In the genomic region with DNA sequence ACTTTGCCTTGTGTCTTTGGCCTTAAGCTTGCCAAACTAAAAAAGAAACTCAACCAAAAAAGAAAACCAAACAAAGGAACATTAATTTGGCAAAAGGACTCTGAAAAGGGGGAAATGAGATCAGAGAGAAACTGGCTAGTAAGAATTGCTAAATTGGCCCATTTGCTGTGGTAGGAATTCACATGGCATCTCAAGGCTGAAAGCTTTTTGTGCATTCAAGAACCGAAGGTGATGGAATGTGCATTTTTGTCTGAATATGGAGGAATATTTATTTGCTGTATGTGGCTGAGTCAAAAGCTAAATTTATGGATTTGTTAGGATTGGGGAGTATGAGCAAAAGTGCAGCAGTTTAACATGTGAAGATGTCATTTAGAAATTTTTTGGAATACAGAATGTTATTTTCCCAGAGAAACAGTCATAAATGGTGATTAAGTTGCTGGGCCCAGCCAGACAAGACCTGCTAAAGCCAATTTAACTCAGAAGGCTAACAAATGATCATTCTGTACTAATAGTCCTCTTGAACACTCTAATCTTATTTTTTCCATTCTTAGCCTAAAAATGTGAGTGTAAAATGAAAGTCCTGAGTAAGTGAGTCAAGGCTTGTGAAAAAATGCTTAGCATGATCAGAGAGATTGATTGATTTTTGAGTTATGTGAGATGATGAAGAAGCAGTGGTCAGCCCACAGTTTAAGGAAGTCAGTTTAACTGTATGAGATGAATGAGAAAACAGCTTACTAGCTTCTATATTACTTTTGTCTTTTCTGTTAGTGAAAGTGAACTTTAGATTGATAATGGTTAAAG, we compare ENCODE assay signal across 14 cellular contexts.
DNase-seq lines count a peak whose midpoint lies in the region; ATAC-seq, FAIRE-seq and TF ChIP-seq lines count a peak whose summit lies in the region.
"Had no signal": no experiment of that assay in that cellular context is flagged by ENCODE, and none has a peak within 500 bp of the region (broad histone marks: within the 10 kb centered on the region; RNA-seq: fewer than 3 reads in every experiment).

No MANE protein-coding gene starts in this region.

- H3K36me3 ChIP-seq in HEK293 (ENCODE audit: control insufficient read depth in 2 of 2, insufficient read depth in 1 of 2, low read length in 2 of 2) (no peaks in the 10 kb centered on the region), adipocyte (ENCODE audit: control insufficient read depth, insufficient read depth, low read length, severe bottlenecking) (peaks cover 22% of the 10 kb centered on the region), thoracic aorta (no peaks in the 10 kb centered on the region)

- TF ChIP-seq CTCF in HEK293 (tag by site-specific recombination; IDR thresholded peaks at IDR 0.05) = no peak
- peak; percentile 33 for TF ChIP-seq CTCF in thoracic aorta (IDR thresholded peaks at IDR 0.05)
- TF ChIP-seq CTCF in GM20000 (IDR thresholded peaks at IDR 0.05; ENCODE audit: extremely low read depth, missing control alignments) = no peak

- no peaks in the 10 kb centered on the region for H3K27me3 ChIP-seq in adipocyte (replicated peaks; ENCODE audit: control insufficient read depth, insufficient read depth, low read length)
- no peaks in the 10 kb centered on the region for H3K27me3 ChIP-seq in right cardiac atrium (ENCODE audit: control insufficient read depth, insufficient read depth)
- no peaks in the 10 kb centered on the region for H3K27me3 ChIP-seq in thoracic aorta (replicated peaks; ENCODE audit: insufficient read depth)
- H3K27me3 ChIP-seq: dorsolateral prefrontal cortex had no signal

- FAIRE-seq in urothelium cell line (lab: Jason Lieb, UNC) = no peak
- FAIRE-seq: D721Med had no signal

- peaks cover 4% of the 10 kb centered on the region for H3K36me3 Mint-ChIP-seq in activated CD8-positive, alpha-beta memory T cell treated with anti-CD3 and anti-CD28 coated beads, Interleukin-2, amount 10 ng/mL, durations not matched to agents 7 days and 5 days

- no peak overlapping the region for H3K27ac ChIP-seq in HEK293 (ENCODE audit: extremely low read depth, low read depth, low read length)
- no peak overlapping the region for H3K27ac ChIP-seq in right cardiac atrium (ENCODE audit: low read length)
- H3K27ac ChIP-seq in thoracic aorta = peak overlapping the region; percentile 61 to 90
- H3K27ac ChIP-seq: HL-60 had no signal

- H3K27ac Mint-ChIP-seq in activated CD8-positive, alpha-beta memory T cell treated with anti-CD3 and anti-CD28 coated beads, Interleukin-2, amount 10 ng/mL, durations not matched to agents 7 days and 5 days = no peak overlapping the region

- POLR2A ChIA-PET in HEK293 (lab: Yijun Ruan, JAX) = no interaction called here

- peaks cover 2% of the 10 kb centered on the region for H3K9me3 Mint-ChIP-seq in activated CD8-positive, alpha-beta memory T cell treated with anti-CD3 and anti-CD28 coated beads, Interleukin-2, amount 10 ng/mL, durations not matched to agents 7 days and 5 days (ENCODE audit: low read depth)

- CTCF ChIA-PET in HEK293 (lab: Yijun Ruan, JAX) = interaction anchor here (0.6 kb wide), 1 partner anchor 14 kb away, joined by 3 read pairs; no protein-coding TSS in a partner anchor
- CTCF ChIA-PET in activated CD8-positive, alpha-beta memory T cell treated with anti-CD3 and anti-CD28 coated beads, Interleukin-2, amount 10 ng/mL, durations not matched to agents 7 days and 5 days (lab: Charles Lee) = no interaction called here

- H3K27me3 Mint-ChIP-seq in activated CD8-positive, alpha-beta memory T cell treated with anti-CD3 and anti-CD28 coated beads, Interleukin-2, amount 10 ng/mL, durations not matched to agents 7 days and 5 days = no peaks in the 10 kb centered on the region

- H3K4me1 ChIP-seq in HEK293 (ENCODE audit: control insufficient read depth, insufficient read depth, low read length) (no peaks in the 10 kb centered on the region; the same call in 1 of the 2 replicates), adipocyte (ENCODE audit: control insufficient read depth, insufficient read depth, low read length) (peaks cover 41% of the 10 kb centered on the region), right cardiac atrium (ENCODE audit: control insufficient read depth, insufficient read depth, low read length) (peaks cover 12% of the 10 kb centered on the region), thoracic aorta (ENCODE audit: control insufficient read depth in 1 of 2, low read depth in 2 of 2) (peaks cover 42 to 81% of the 10 kb centered on the region in 2 donors)

- H3K4me3 Mint-ChIP-seq in activated CD8-positive, alpha-beta memory T cell treated with anti-CD3 and anti-CD28 coated beads, Interleukin-2, amount 10 ng/mL, durations not matched to agents 7 days and 5 days = no peak overlapping the region

- peak; percentile 19 to 48 for ATAC-seq in right cardiac atrium
- ATAC-seq in thoracic aorta (ENCODE audit: insufficient number of reproducible peaks, low FRiP score, low read depth) = peak; percentile 41
- ATAC-seq in activated CD8-positive, alpha-beta memory T cell treated with anti-CD3 and anti-CD28 coated beads, Interleukin-2, amount 10 ng/mL, durations not matched to agents 7 days and 5 days = no peak

- H3K4me3 ChIP-seq in HEK293 (ENCODE audit: low read depth, low read length) (no peak overlapping the region), adipocyte (ENCODE audit: low read length) (peak overlapping the region; percentile 64), right cardiac atrium (ENCODE audit: low read length) (no peak overlapping the region), thoracic aorta (peak overlapping the region; percentile 23)
- H3K4me3 ChIP-seq: dorsolateral prefrontal cortex had no signal

- no peaks in the 10 kb centered on the region for H3K9me3 ChIP-seq in HEK293 (ENCODE audit: control insufficient read depth, insufficient read depth, low read depth, low read length)
- no peaks in the 10 kb centered on the region for H3K9me3 ChIP-seq in adipocyte (ENCODE audit: control insufficient read depth, low read length)
- H3K9me3 ChIP-seq in right cardiac atrium (ENCODE audit: control insufficient read depth, low read length) = no peaks in the 10 kb centered on the region
- no peaks in the 10 kb centered on the region for H3K9me3 ChIP-seq in thoracic aorta

- H3K9ac ChIP-seq in adipocyte (ENCODE audit: low read length) = peak overlapping the region; percentile 33

- 33% methylated on average over 1 of the region's 1 CpG for WGBS in right cardiac atrium

- no peaks in the 10 kb centered on the region for H3K4me1 Mint-ChIP-seq in activated CD8-positive, alpha-beta memory T cell treated with anti-CD3 and anti-CD28 coated beads, Interleukin-2, amount 10 ng/mL, durations not matched to agents 7 days and 5 days

- peak; percentile 51 for DNase-seq in adipocyte (ENCODE audit: low read depth)
- DNase-seq in right cardiac atrium = no peak
- DNase-seq in thoracic aorta (ENCODE audit: low spot score) = no peak
- no peak for DNase-seq in urothelium cell line (ENCODE audit: low spot score)
- no peak for DNase-seq in activated CD8-positive, alpha-beta memory T cell treated with anti-CD3 and anti-CD28 coated beads, Interleukin-2, amount 10 ng/mL, durations not matched to agents 7 days and 5 days
- DNase-seq in GM20000 (ENCODE audit: low spot score) = no peak
- DNase-seq: activated naive CD4-positive, alpha-beta T cell treated with Interleukin-2 at 50 U/mL for 16 hours; dorsolateral prefrontal cortex; head of caudate nucleus; midbrain; NCI-H524 treated with DMSO at 0.1 percent for 48 hours had no signal

- intact Hi-C loops in right cardiac atrium (cut with DNase I) = no loop called here

TF ChIP-seq in HEK293, 187 proteins besides CTCF, POLR2A, EP300 and RAD21:
- TF ChIP-seq SP2 (tag by site-specific recombination; IDR thresholded peaks at IDR 0.05) = no peak
- TF ChIP-seq PRDM1 (tag by site-specific recombination; IDR thresholded peaks at IDR 0.05) = 0 out of 2 replicates have a peak, but pooled peaks have one; percentile 33
- TF ChIP-seq YY2 (tag by site-specific recombination; IDR thresholded peaks at IDR 0.05) = no peak
TF ChIP-seq in HEK293: peak in this region for 1.

Comparison
In these comparisons a context has a peak if more than half of its experiments do, and no peak if none do; other contexts are left out.
1. H3K27ac ChIP-seq: peak in thoracic aorta (2 of 2); none in HEK293 (single experiment) and right cardiac atrium (single experiment).
2. H3K4me3 ChIP-seq: peak in adipocyte (single experiment) and thoracic aorta (single experiment); none in HEK293 (single experiment) and right cardiac atrium (single experiment).